In genomic region chr10:89283174-89283987, GRCh38 we compare ENCODE assay signal across 8 cellular contexts. TPM values are rescaled to one million over a fixed set of nuclear protein-coding genes. Genes with fewer than 3 reads are reported as not detected.
DNase-seq lines count a peak whose midpoint lies in the region; FAIRE-seq and TF ChIP-seq lines count a peak whose summit lies in the region.

No MANE protein-coding gene starts in this region.

- H3K4me3 ChIP-seq in HUES64 (ENCODE audit: low read length) (no peak overlapping the region), astrocyte of the spinal cord (ENCODE audit: low read depth, low read length) (no peak overlapping the region), stomach smooth muscle (ENCODE audit: low read length in 2 of 2) (peak overlapping the region; percentile 58 to 69)

- no peaks in the 10 kb centered on the region for H3K27me3 ChIP-seq in HUES64 (ENCODE audit: insufficient read depth, low read length)
- H3K27me3 ChIP-seq in stomach smooth muscle (ENCODE audit: control insufficient read depth in 1 of 2, insufficient read depth in 2 of 2, low read length in 2 of 2), result no peaks in the 10 kb centered on the region

- H3K9ac ChIP-seq in HUES64 (ENCODE audit: low read depth, low read length), result 0 out of 2 replicates have a peak overlapping the region, but pooled peaks have one; percentile 0
- peak overlapping the region; percentile 48 to 71 for H3K9ac ChIP-seq in stomach smooth muscle (ENCODE audit: low read length in 2 of 2)

- H3K9me3 ChIP-seq in HUES64 (ENCODE audit: insufficient read depth, low read depth, low read length) (0 out of 2 replicates have a peak, but pooled peaks cover 3% of the 10 kb centered on the region), stomach smooth muscle (ENCODE audit: control insufficient read depth in 2 of 2, low read length in 2 of 2) (no peaks in the 10 kb centered on the region)

- FAIRE-seq in frontal cortex (lab: Jason Lieb, UNC), result no peak

- DNase-seq in astrocyte of the spinal cord (ENCODE audit: low read depth, low spot score), result peak; percentile 56
- DNase-seq in kidney tubule cell (ENCODE audit: low spot score), result peak; percentile 98
- no peak for DNase-seq in T-helper 9 cell
- DNase-seq in OCI-M2 (lab: John Stamatoyannopoulos, UW; ENCODE audit: unreplicated experiment), result no peak
- DNase-seq in frontal cortex (ENCODE audit: low spot score in 2 of 2), result no peak
- no peak for DNase-seq in NCI-H2196 (lab: John Stamatoyannopoulos, UW; ENCODE audit: unreplicated experiment)

- peak overlapping the region; percentile 25; the same call in 1 of the 2 replicates for H3K27ac ChIP-seq in HUES64 (ENCODE audit: low read depth, low read length)
- peak overlapping the region; percentile 64 for H3K27ac ChIP-seq in stomach smooth muscle (ENCODE audit: low read length)

- H3K4me1 ChIP-seq in HUES64 (ENCODE audit: insufficient read depth, low read length) (peaks cover 15% of the 10 kb centered on the region), stomach smooth muscle (ENCODE audit: control insufficient read depth, insufficient read depth, low read length) (peaks cover 18% of the 10 kb centered on the region)

- TF ChIP-seq CTCF in astrocyte of the spinal cord (IDR thresholded peaks at IDR 0.05; ENCODE audit: low read depth, low read length), result no peak

- in situ Hi-C loops in astrocyte of the spinal cord (cut with HindIII; ENCODE audit: low sequenced_read_pairs), result no loop called here

- no peaks in the 10 kb centered on the region for H3K36me3 ChIP-seq in HUES64 (ENCODE audit: insufficient read depth, low read length)
- no peaks in the 10 kb centered on the region for H3K36me3 ChIP-seq in stomach smooth muscle (ENCODE audit: control insufficient read depth in 2 of 2, insufficient read depth in 2 of 2, low read length in 2 of 2)

- 76% methylated on average over 5 of the region's 6 CpGs for WGBS in HUES64

RNA-seq across cellular contexts. Expression of gene IFIT2, which starts 18.5 kb away (rescaled TPM):
- 0.60 TPM for polyA plus RNA-seq in HUES64 (2013, experiment 1 of 2)
- polyA plus RNA-seq in HUES64 (2013, experiment 2 of 2), result 0.63 TPM
- total RNA-seq in frontal cortex, result 3.3 TPM

RNA-seq across cellular contexts. Expression of gene LIPA, which starts 31.8 kb away (rescaled TPM):
- 47.1 TPM for polyA plus RNA-seq in HUES64 (2013, experiment 1 of 2)
- 60.0 TPM for polyA plus RNA-seq in HUES64 (2013, experiment 2 of 2)
- total RNA-seq in frontal cortex, result 38.7 TPM

RNA-seq across cellular contexts. Expression of gene IFIT3, which starts 44.4 kb away (rescaled TPM):
- polyA plus RNA-seq in HUES64 (2013, experiment 1 of 2), result 1.00 TPM
- polyA plus RNA-seq in HUES64 (2013, experiment 2 of 2), result 0.95 TPM
- 6.5 TPM for total RNA-seq in frontal cortex

Comparison
In these comparisons a context has a peak if more than half of its experiments do, and no peak if none do; other contexts are left out.
1. H3K4me3 ChIP-seq: peak in stomach smooth muscle (2 of 2); none in HUES64 (single experiment) and astrocyte of the spinal cord (single experiment).
2. DNase-seq: peak in astrocyte of the spinal cord (single experiment) and kidney tubule cell (single experiment); none in T-helper 9 cell (single experiment), OCI-M2 (single experiment), frontal cortex (0 of 2) and NCI-H2196 (single experiment).